Comparison of ENCODE assay signal across 32 cellular contexts in the genomic region with DNA sequence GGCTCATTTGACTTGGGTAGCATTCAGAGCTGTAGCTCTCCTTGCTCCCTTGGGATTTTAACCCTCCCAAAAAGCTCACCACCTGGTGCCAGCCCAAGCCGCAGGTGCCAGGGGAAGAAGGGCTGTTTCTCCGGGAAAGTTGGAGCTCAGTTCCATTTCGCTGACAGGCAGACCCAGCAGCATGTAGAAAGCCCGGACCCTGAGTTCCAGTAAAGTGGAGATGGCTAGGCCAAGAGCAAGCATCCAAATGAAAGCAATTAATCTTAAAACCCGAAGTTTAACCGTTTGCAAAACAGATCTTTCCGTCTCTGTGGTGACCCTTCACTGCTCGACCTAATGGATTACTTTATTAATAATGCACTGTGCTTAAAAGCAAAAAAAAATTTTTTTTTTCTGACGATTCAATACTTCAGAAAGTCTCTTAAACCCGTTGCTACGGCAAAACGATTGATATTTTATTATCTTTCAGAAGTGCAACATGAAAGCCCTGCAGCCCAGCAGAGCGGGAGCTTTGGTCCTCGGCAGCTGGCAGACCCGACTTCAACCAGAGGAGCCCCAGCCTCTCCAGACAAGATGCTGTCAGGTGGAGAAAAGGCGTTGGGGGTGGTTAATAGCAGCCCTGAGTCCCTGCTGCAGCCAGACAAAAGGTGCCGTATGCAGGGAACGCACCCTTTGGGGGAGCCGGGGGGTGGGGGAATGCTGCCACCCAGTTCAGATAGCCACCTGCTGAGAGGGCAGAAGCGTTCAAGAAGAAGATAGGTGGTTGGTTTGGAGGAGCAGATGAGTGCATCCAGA. TPM values are rescaled to one million over a fixed set of nuclear protein-coding genes. Genes with fewer than 3 reads are reported as not detected.
DNase-seq lines count a peak whose midpoint lies in the region; ATAC-seq and TF ChIP-seq lines count a peak whose summit lies in the region.
"Had no signal": no experiment of that assay in that cellular context is flagged by ENCODE, and none has a peak within 500 bp of the region (broad histone marks: within the 10 kb centered on the region; RNA-seq: fewer than 3 reads in every experiment).

No MANE protein-coding gene starts in this region.

- intact Hi-C loops in lower lobe of right lung (cut with DNase I), result no loop called here
- intact Hi-C loops in tibial artery (cut with DNase I; ENCODE audit: low total_unique reads), result no loop called here

- H3K4me3 ChIP-seq in lower lobe of right lung (no peak overlapping the region), tibial artery (no peak overlapping the region)
- H3K4me3 ChIP-seq: A549, dorsolateral prefrontal cortex, GM23248, heart right ventricle, left lung, neural progenitor cell, prostate gland, thoracic aorta had no signal

- H3K9me3 ChIP-seq in lower lobe of right lung (no peaks in the 10 kb centered on the region), tibial artery (no peaks in the 10 kb centered on the region)
- H3K9me3 ChIP-seq: A549, Caco-2, heart right ventricle, left lung, prostate gland, thoracic aorta had no signal

- no peak overlapping the region for H3K27ac ChIP-seq in lower lobe of right lung
- H3K27ac ChIP-seq in tibial artery, result no peak overlapping the region
- H3K27ac ChIP-seq: A549, GM23248, left lung, neural progenitor cell, prostate gland, thoracic aorta had no signal

- H3K4me1 ChIP-seq in lower lobe of right lung (peaks cover 18% of the 10 kb centered on the region), tibial artery (peaks cover 0 to 40% (median 29%) of the 10 kb centered on the region in 4 donors)
- H3K4me1 ChIP-seq: Caco-2, prostate gland had no signal

- ATAC-seq in lower lobe of right lung (no peak), GM21723 (IDR thresholded peaks at IDR 0.05; ENCODE audit: unreplicated experiment) (no peak)
- ATAC-seq: A549; activated CD8-positive, alpha-beta T cell treated with anti-CD3 and anti-CD28 coated beads for 36 hours; heart right ventricle; left lung; stimulated activated effector memory CD8-positive, alpha-beta T cell treated with anti-CD3 and anti-CD28 coated beads, Interleukin-12 subunit alpha, Interleukin-12 subunit beta, amount 100 ng/mL, for 72 hours had no signal

- TF ChIP-seq CTCF in lower lobe of right lung (IDR thresholded peaks at IDR 0.05), result no peak
- TF ChIP-seq CTCF in tibial artery (IDR thresholded peaks at IDR 0.05), result no peak

- DNase-seq in activated CD8-positive, alpha-beta memory T cell treated with anti-CD3 and anti-CD28 coated beads, Interleukin-2, amount 50 U/mL, for 48 hours, result peak; percentile 40
- DNase-seq in activated CD8-positive, alpha-beta memory T cell treated with anti-CD3 and anti-CD28 coated beads, Interleukin-2, amount 50 U/mL, for 4 hours, result no peak
- DNase-seq in NCI-H524 (lab: John Stamatoyannopoulos, UW), result peak; percentile 72 to 74
- peak; percentile 6 for DNase-seq in lower lobe of right lung
- DNase-seq in tibial artery, result peak; percentile 1 to 34
- DNase-seq in T1000 (lab: John Stamatoyannopoulos, UW), result no peak
- DNase-seq in NCI-H2029 (lab: John Stamatoyannopoulos, UW), result no peak
- DNase-seq: activated B cell treated with CpG ODN at 0.5 μM for 24 hours; activated CD8-positive, alpha-beta T cell treated with anti-CD3 and anti-CD28 coated beads for 36 hours; activated naive CD4-positive, alpha-beta T cell treated with anti-CD3 and anti-CD28 coated beads, Interleukin-2, amount 50 U/mL, for 16 hours; activated T-cell treated with anti-CD3 and anti-CD28 coated beads, Interleukin-2, amount 50 U/mL, for 1 hour; anterior cingulate cortex; caudate nucleus; GM23248; heart right ventricle; left lung; NCI-H1092 treated with DMSO at 0.1 percent for 48 hours; NCI-H2081; NCI-H748 treated with DMSO at 0.1 percent for 48 hours; stimulated activated CD4-positive, alpha-beta T cell treated with anti-CD3 and anti-CD28 coated beads, Interleukin-1b, Interleukin-23, amount 100 ng/mL, for 48 hours had no signal

- no peaks in the 10 kb centered on the region for H3K36me3 ChIP-seq in lower lobe of right lung
- H3K36me3 ChIP-seq in tibial artery, result no peaks in the 10 kb centered on the region
- H3K36me3 ChIP-seq: heart right ventricle, left lung, neural progenitor cell, prostate gland, thoracic aorta had no signal

- peaks cover 55% of the 10 kb centered on the region for H3K27me3 ChIP-seq in lower lobe of right lung (ENCODE audit: low read depth)
- peaks cover 0 to 29% of the 10 kb centered on the region in 2 donors for H3K27me3 ChIP-seq in tibial artery

RNA-seq across cellular contexts. Expression of gene LMO1, which starts 3.3 kb away (rescaled TPM):
- not detected for total RNA-seq in lower lobe of right lung
- total RNA-seq: activated B cell treated with CpG ODN at 0.5 μM for 24 hours; activated CD8-positive, alpha-beta T cell treated with anti-CD3 and anti-CD28 coated beads for 36 hours; B cell; Caco-2; GM23248; left lung; LHCN-M2; mononuclear cell; prostate gland; skeletal muscle tissue; thoracic aorta had no signal

Comparison
In these comparisons a context has a peak if more than half of its experiments do, and no peak if none do; other contexts are left out.
1. DNase-seq: peak in activated CD8-positive, alpha-beta memory T cell treated with anti-CD3 and anti-CD28 coated beads, Interleukin-2, amount 50 U/mL, for 48 hours (single experiment), NCI-H524 (2 of 2), lower lobe of right lung (single experiment) and tibial artery (2 of 2); none in activated CD8-positive, alpha-beta memory T cell treated with anti-CD3 and anti-CD28 coated beads, Interleukin-2, amount 50 U/mL, for 4 hours (single experiment), T1000 (single experiment) and NCI-H2029 (single experiment).